ENCODE assay signal across 8 cellular contexts in genomic region chr10:114042895-114043531, GRCh38. TPM values are rescaled to one million over a fixed set of nuclear protein-coding genes. Genes with fewer than 3 reads are reported as not detected.
DNase-seq lines count a peak whose midpoint lies in the region; ATAC-seq and TF ChIP-seq lines count a peak whose summit lies in the region.

No MANE protein-coding gene starts in this region.

- H3K9ac ChIP-seq in GM23248, result no peak overlapping the region
- peak overlapping the region; percentile 6 for H3K9ac ChIP-seq in skeletal muscle satellite cell (ENCODE audit: low read depth, low read length)

- H3K4me1 ChIP-seq in GM23248 (ENCODE audit: insufficient read depth) (no peaks in the 10 kb centered on the region), skeletal muscle satellite cell (ENCODE audit: control insufficient read depth, insufficient read depth, low read length) (peaks cover 8% of the 10 kb centered on the region)

- peaks cover 16 to 20% of the 10 kb centered on the region in 2 donors for H3K4me1 Mint-ChIP-seq in immature natural killer cell

- H3K36me3 Mint-ChIP-seq in immature natural killer cell, result no peaks in the 10 kb centered on the region

- ATAC-seq in GM21381 (IDR thresholded peaks at IDR 0.05; ENCODE audit: unreplicated experiment), result no peak
- no peak for ATAC-seq in HG03108 (IDR thresholded peaks at IDR 0.05; ENCODE audit: unreplicated experiment)

- H4K20me1 ChIP-seq in GM23248 (ENCODE audit: insufficient read depth), result no peaks in the 10 kb centered on the region

- no peak for TF ChIP-seq CTCF in astrocyte of the spinal cord (IDR thresholded peaks at IDR 0.05; ENCODE audit: low read depth, low read length)

- peak overlapping the region; percentile 12; the same call in 1 of the 2 replicates for H3K4me3 ChIP-seq in GM23248
- peak overlapping the region; percentile 39 for H3K4me3 ChIP-seq in astrocyte of the spinal cord (ENCODE audit: low read depth, low read length)
- peak overlapping the region; percentile 65 for H3K4me3 ChIP-seq in skeletal muscle satellite cell (ENCODE audit: low read length)

- no peaks in the 10 kb centered on the region for H3K9me3 ChIP-seq in GM23248 (ENCODE audit: low read depth)
- no peaks in the 10 kb centered on the region for H3K9me3 ChIP-seq in skeletal muscle satellite cell (replicated peaks; ENCODE audit: low read length)

- H2AFZ ChIP-seq in GM23248, result 0 out of 2 replicates have a peak overlapping the region, but pooled peaks have one; percentile 44

- H3K9me3 Mint-ChIP-seq in immature natural killer cell, result no peaks in the 10 kb centered on the region

- H3K36me3 ChIP-seq in GM23248 (ENCODE audit: low read depth), result no peaks in the 10 kb centered on the region
- H3K36me3 ChIP-seq in skeletal muscle satellite cell (ENCODE audit: insufficient read depth, low read length), result no peaks in the 10 kb centered on the region

- H3K79me2 ChIP-seq in GM23248 (ENCODE audit: insufficient read depth), result no peaks in the 10 kb centered on the region

- H3K4me2 ChIP-seq in GM23248 (ENCODE audit: unreplicated experiment), result peak overlapping the region; percentile 35
- peak overlapping the region; percentile 77 for H3K4me2 ChIP-seq in skeletal muscle satellite cell (ENCODE audit: low read length)

- WGBS in GM23248 (ENCODE audit: low coverage in 1 of 2, low lambda C conversion rate in 2 of 2, missing lambda C conversion rate in 2 of 2), 2 experiments, result 1 to 2% methylated on average over 32 to 38 of the region's 38 CpGs

- H3K27me3 ChIP-seq in GM23248 (replicated peaks; ENCODE audit: insufficient read depth) (peaks cover 72% of the 10 kb centered on the region), skeletal muscle satellite cell (ENCODE audit: control insufficient read depth, insufficient read depth, low read length) (peaks cover 19% of the 10 kb centered on the region)

- in situ Hi-C loops in GM23248 (cut with MboI) (no loop called here), astrocyte of the spinal cord (cut with HindIII; ENCODE audit: low sequenced_read_pairs) (no loop called here)

- peak; percentile 47 for DNase-seq in ELF-1 (ENCODE audit: low read depth, low spot score)
- DNase-seq in GM23248, result peak; percentile 37
- DNase-seq in NCI-H460 (ENCODE audit: extremely low read depth, low read depth), result peak; percentile 26
- DNase-seq in astrocyte of the spinal cord (ENCODE audit: low read depth, low spot score), result peak; percentile 58
- peak in 1 of 3 donors; percentile 31 for DNase-seq in immature natural killer cell

- no peak overlapping the region for H3K27ac ChIP-seq in GM23248

- peaks cover 16 to 25% (median 21%) of the 10 kb centered on the region in 3 donors for H3K27me3 Mint-ChIP-seq in immature natural killer cell (ENCODE audit: low read depth in 3 of 3)

- H3F3A ChIP-seq in GM23248 (ENCODE audit: insufficient read depth), result no peaks in the 10 kb centered on the region

- peak overlapping the region; percentile 63 to 89 (median 70) for H3K4me3 Mint-ChIP-seq in immature natural killer cell

- peak overlapping the region in 2 of 6 donors; percentile 49 to 65 for H3K27ac Mint-ChIP-seq in immature natural killer cell

- H3K9me2 ChIP-seq in GM23248 (ENCODE audit: insufficient read depth), result no peaks in the 10 kb centered on the region

RNA-seq across cellular contexts. Expression of gene ADRB1, which starts 0.7 kb away (rescaled TPM):
- total RNA-seq in GM23248 (2014; rRNA removed; shearing (Covaris generic)), result not detected in 2 replicates
- polyA plus RNA-seq in GM23248 (2016; fragmentation: Nextera tagmentation; extraction: Ambion mirVana), result not detected in 2 replicates
- 2.4 and 2.6 TPM in 2 replicates for total RNA-seq in NCI-H460 (2014; rRNA removed; shearing (Covaris generic))
- polyA plus RNA-seq in NCI-H460 (2014; cell fraction: nucleus; rRNA removed), result 4.2 and 4.5 TPM in 2 replicates
- polyA plus RNA-seq in immature natural killer cell, result under 1 TPM in 2 of 3 donors, not detected in 1; 0.10 to 0.12 TPM
- total RNA-seq in skeletal muscle satellite cell (2012; rRNA removed), result not detected in 2 replicates

Comparison
In these comparisons a context has a peak if more than half of its experiments do, and no peak if none do; other contexts are left out.
1. H3K4me3 ChIP-seq: peak in every context shown above with its lines; median percentile 65 in skeletal muscle satellite cell; 39 in astrocyte of the spinal cord; 12 in GM23248.